In the genomic region with DNA sequence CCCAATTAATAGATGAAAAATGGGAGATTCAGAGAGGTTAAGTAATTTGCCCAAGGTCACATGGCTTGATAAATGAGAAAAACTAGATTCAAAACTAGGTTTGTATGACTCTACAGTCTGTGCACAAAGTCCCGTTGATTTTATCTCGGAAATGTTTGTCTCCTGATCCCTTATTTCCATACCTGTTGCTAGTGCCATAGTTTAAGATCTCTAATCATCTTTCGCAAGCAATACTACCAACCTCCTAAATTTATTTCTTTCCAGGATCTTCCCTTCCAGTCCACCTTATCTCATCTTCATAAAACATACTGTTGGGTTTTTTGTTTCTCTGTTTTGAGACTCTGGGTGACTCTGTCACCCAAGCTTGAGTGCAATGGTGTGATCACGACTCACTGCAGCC, we compare ENCODE assay signal across 27 cellular contexts. TPM values are rescaled to one million over a fixed set of nuclear protein-coding genes. Genes with fewer than 3 reads are reported as not detected.
DNase-seq lines count a peak whose midpoint lies in the region; ATAC-seq, FAIRE-seq and TF ChIP-seq lines count a peak whose summit lies in the region.
"Had no signal": no experiment of that assay in that cellular context is flagged by ENCODE, and none has a peak within 500 bp of the region (broad histone marks: within the 10 kb centered on the region; RNA-seq: fewer than 3 reads in every experiment).

No MANE protein-coding gene starts in this region.

- H3K27me3 ChIP-seq in CD4-positive, alpha-beta T cell (ENCODE audit: control insufficient read depth, insufficient read depth, low read length): no peaks in the 10 kb centered on the region
- H3K27me3 ChIP-seq in Karpas-422 (ENCODE audit: low read length) (no peaks in the 10 kb centered on the region), K562 (ENCODE audit: control insufficient read depth in 2 of 2, insufficient read depth in 2 of 2, low read length in 2 of 2) (no peaks in the 10 kb centered on the region)
- H3K27me3 ChIP-seq: dorsolateral prefrontal cortex, gastrocnemius medialis, hepatocyte, Peyer's patch had no signal

- no peak for TF ChIP-seq RAD21 in K562 (CRISPR knock-in tag; conservative IDR thresholded peaks at IDR 0.05 in 1 of 2, IDR thresholded peaks at IDR 0.05 in 1 of 2)

- FAIRE-seq in K562 (lab: Jason Lieb, UNC): no peak

- H3K36me3 ChIP-seq in Karpas-422 (ENCODE audit: insufficient read depth, low read length): peaks cover 9% of the 10 kb centered on the region; the same call in 1 of the 2 replicates
- peaks cover 40% of the 10 kb centered on the region; the same call in 2 of the 3 replicates for H3K36me3 ChIP-seq in K562 (ENCODE audit: control insufficient read depth, insufficient read depth, low read length)
- H3K36me3 ChIP-seq: gastrocnemius medialis, Peyer's patch had no signal

- intact Hi-C loops in CD4-positive, alpha-beta T cell (cut with DNase I, micrococcal nuclease): loop anchor here (5.0 to 10.0 kb wide), 4 partner anchors 68 to 567 kb away; a partner anchor contains a TSS
- intact Hi-C loops in K562 (cut with micrococcal nuclease): loop anchor here (5.0 to 10.0 kb wide), 4 partner anchors 102 to 565 kb away; a partner anchor contains a TSS

- H3K27ac ChIP-seq in CD4-positive, alpha-beta T cell (ENCODE audit: low read depth, low read length): no peak overlapping the region
- H3K27ac ChIP-seq in Karpas-422 (ENCODE audit: low read length) (no peak overlapping the region), K562 (ENCODE audit: extremely low read depth, low read depth, low read length) (no peak overlapping the region)
- H3K27ac ChIP-seq: dorsolateral prefrontal cortex, gastrocnemius medialis, hepatocyte, Peyer's patch had no signal

- H3K4me1 Mint-ChIP-seq in activated T-cell treated with anti-CD3 and anti-CD28 coated beads, Interleukin-2, amount 50 U/mL, for 24 hours (ENCODE audit: low read depth): peaks cover 56% of the 10 kb centered on the region
- H3K4me1 Mint-ChIP-seq in CD4-positive, alpha-beta T cell (ENCODE audit: low read depth): peaks cover 70% of the 10 kb centered on the region

- H3K9me3 Mint-ChIP-seq in activated T-cell treated with anti-CD3 and anti-CD28 coated beads, Interleukin-2, amount 50 U/mL, for 24 hours: no peaks in the 10 kb centered on the region
- H3K9me3 Mint-ChIP-seq in CD4-positive, alpha-beta T cell: no peaks in the 10 kb centered on the region

- no peak overlapping the region for H3K4me3 Mint-ChIP-seq in activated T-cell treated with anti-CD3 and anti-CD28 coated beads, Interleukin-2, amount 50 U/mL, for 24 hours
- peak overlapping the region; percentile 34 for H3K4me3 Mint-ChIP-seq in CD4-positive, alpha-beta T cell

- H3K9me1 ChIP-seq in K562 (ENCODE audit: control insufficient read depth, insufficient read depth, low read length): no peaks in the 10 kb centered on the region

- H3K4me3 ChIP-seq in Karpas-422 (ENCODE audit: low read length): no peak overlapping the region
- no peak overlapping the region for H3K4me3 ChIP-seq in K562
- H3K4me3 ChIP-seq: gastrocnemius medialis, hepatocyte, Peyer's patch had no signal

- no peaks in the 10 kb centered on the region for H3K9me3 ChIP-seq in CD4-positive, alpha-beta T cell (ENCODE audit: control insufficient read depth, low read length)
- H3K9me3 ChIP-seq in Karpas-422 (ENCODE audit: low read length) (no peaks in the 10 kb centered on the region), K562 (replicated peaks; ENCODE audit: control insufficient read depth, insufficient read depth, low read depth, low read length) (no peaks in the 10 kb centered on the region)
- H3K9me3 ChIP-seq: Caco-2, gastrocnemius medialis, Peyer's patch had no signal

- H3K9ac ChIP-seq in Karpas-422 (ENCODE audit: low read length) (no peak overlapping the region), K562 (ENCODE audit: insufficient read depth in 1 of 2, low read depth in 2 of 2, low read length in 2 of 2) (peak overlapping the region in 1 of 2 experiments; percentile 29; a peak in 1 of 4 replicates)

- 26% methylated on average over 4 of the region's 4 CpGs for WGBS in K562 (ENCODE audit: insufficient coverage, low coverage, missing lambda C conversion rate)

- peaks cover 62% of the 10 kb centered on the region for H3K36me3 Mint-ChIP-seq in activated T-cell treated with anti-CD3 and anti-CD28 coated beads, Interleukin-2, amount 50 U/mL, for 24 hours (ENCODE audit: low read depth)
- H3K36me3 Mint-ChIP-seq in CD4-positive, alpha-beta T cell (ENCODE audit: low read depth): peaks cover 12% of the 10 kb centered on the region

- no peak for TF ChIP-seq EP300 in K562 (IDR thresholded peaks at IDR 0.05; ENCODE audit: low read length)

- POLR2A ChIA-PET in CD4-positive, alpha-beta T cell (lab: Charles Lee): interaction anchor here (1.2 to 1.4 kb wide), 2 partner anchors 19 to 49 kb away, joined by 4 to 6 read pairs; no protein-coding TSS in a partner anchor
- POLR2A ChIA-PET in K562 (lab: Yijun Ruan, JAX): no interaction called here

- H3K4me2 ChIP-seq in Karpas-422 (ENCODE audit: low read depth, low read length, poor library complexity, severe bottlenecking): peak overlapping the region; percentile 13
- peak overlapping the region; percentile 3; the same call in 1 of the 2 replicates for H3K4me2 ChIP-seq in K562 (ENCODE audit: insufficient read depth, low read length)
- H3K4me2 ChIP-seq: hepatocyte had no signal

- no peak for DNase-seq in activated T-cell treated with anti-CD3 and anti-CD28 coated beads, Interleukin-2, amount 50 U/mL, for 24 hours
- DNase-seq in activated T-cell treated with anti-CD3 and anti-CD28 coated beads, Interleukin-2, amount 50 U/mL, for 48 hours: no peak
- DNase-seq in CD4-positive, alpha-beta T cell: no peak
- DNase-seq in Karpas-422 (no peak), K562 (ENCODE audit: extremely low read depth in 1 of 4, low spot score in 3 of 4) (no peak)
- DNase-seq: activated CD4-positive, CD25-positive, alpha-beta regulatory T cell treated with anti-CD3 and anti-CD28 coated beads, Interleukin-2, amount 50 U/mL, for 72 hours; Caco-2; dorsolateral prefrontal cortex; gastrocnemius medialis; GF-D8; HCEC 1CT; left cardiac atrium; NCI-H1048; NCI-H1694 treated with DMSO at 0.1 percent for 48 hours; NCI-H2171; NCI-H524; NK-92 treated with Interleukin-12 subunit alpha and Interleukin-12 subunit beta, amount 100 ng/mL, for 24 hours; nucleus accumbens; Peyer's patch; SIG-M5; stimulated activated naive B cell treated with anti-CD40 and anti-IgM and Interleukin-4, amounts not matched to agents 10 μg/mL and 1 μg/mL and 100 μg/mL, for 72 hours had no signal

- H4K20me1 ChIP-seq in Karpas-422 (ENCODE audit: insufficient read depth, low read depth, low read length) (peaks cover 16% of the 10 kb centered on the region), K562 (replicated peaks; ENCODE audit: control insufficient read depth, insufficient read depth, low read length) (0 out of 2 replicates have a peak, but pooled peaks cover 9% of the 10 kb centered on the region)

- no peak for TF ChIP-seq POLR2A in K562 (conservative IDR thresholded peaks at IDR 0.05)

- BruUV-seq in K562 (replicated peaks; lab: Mats Ljungman, UMichigan): no TSS peak

- H3K79me2 ChIP-seq in Karpas-422 (ENCODE audit: low read length) (peaks cover 76% of the 10 kb centered on the region), K562 (ENCODE audit: control insufficient read depth, insufficient read depth, low read length) (peaks cover 79% of the 10 kb centered on the region)

- H3K4me1 ChIP-seq in Karpas-422 (ENCODE audit: low read length) (peaks cover 38% of the 10 kb centered on the region), K562 (replicated peaks in 1 of 2; ENCODE audit: control insufficient read depth in 2 of 2, insufficient read depth in 2 of 2, low read length in 2 of 2) (peaks cover 7 to 25% of the 10 kb centered on the region in 2 experiments; a peak in 4 of 5 replicates)

- peak overlapping the region; percentile 5 for H3K27ac Mint-ChIP-seq in activated T-cell treated with anti-CD3 and anti-CD28 coated beads, Interleukin-2, amount 50 U/mL, for 24 hours
- H3K27ac Mint-ChIP-seq in CD4-positive, alpha-beta T cell: peak overlapping the region; percentile 31
- H3K27ac Mint-ChIP-seq: activated T-helper 2 cell treated with anti-CD3 and anti-CD28 coated beads, Interferon-gamma antibody, Interleukin-2, Interleukin-4, amounts not matched to agents 10 μg/mL and 5 μg/mL and 100 μg/mL, durations not matched to agents 14 hours and 24 hours and 36 hours; B cell; stimulated activated naive B cell treated with anti-CD40 and anti-IgM and Interleukin-4, amounts not matched to agents 10 μg/mL and 1 μg/mL and 100 μg/mL, for 72 hours had no signal

- no peak for TF ChIP-seq CTCF in CD4-positive, alpha-beta T cell (IDR thresholded peaks at IDR 0.05)
- no peak for TF ChIP-seq CTCF in K562 (IDR thresholded peaks at IDR 0.05 in 2 of 3, conservative IDR thresholded peaks at IDR 0.05 in 1 of 3; ENCODE audit: insufficient read depth in 2 of 3, low read depth in 1 of 3, low read length in 3 of 3)

- no peaks in the 10 kb centered on the region for H3K27me3 Mint-ChIP-seq in activated T-cell treated with anti-CD3 and anti-CD28 coated beads, Interleukin-2, amount 50 U/mL, for 24 hours
- H3K27me3 Mint-ChIP-seq in CD4-positive, alpha-beta T cell: no peaks in the 10 kb centered on the region
- H3K27me3 Mint-ChIP-seq: B cell; stimulated activated naive B cell treated with anti-CD40 and anti-IgM and Interleukin-4, amounts not matched to agents 10 μg/mL and 1 μg/mL and 100 μg/mL, for 72 hours had no signal

- CTCF ChIA-PET in CD4-positive, alpha-beta T cell (lab: Charles Lee): interaction anchor here (1.5 kb wide), 1 partner anchor 20 kb away, joined by 4 read pairs; no protein-coding TSS in a partner anchor
- CTCF ChIA-PET in K562 (lab: Yijun Ruan, JAX; ENCODE audit: low intra/inter-chr PET ratio): no interaction called here

- in situ Hi-C loops in K562 (cut with MboI): no loop called here

- H3K9me2 ChIP-seq in Karpas-422 (replicated peaks; ENCODE audit: insufficient read depth, low read length): no peaks in the 10 kb centered on the region

- H2AFZ ChIP-seq in Karpas-422 (ENCODE audit: low read length) (no peak overlapping the region), K562 (ENCODE audit: low read depth, low read length) (no peak overlapping the region)
- H2AFZ ChIP-seq: hepatocyte had no signal

- no peak for ATAC-seq in CD4-positive, alpha-beta T cell (ENCODE audit: poor library complexity)
- ATAC-seq in K562: no peak
- no peak for ATAC-seq in GM19397 (IDR thresholded peaks at IDR 0.05; ENCODE audit: unreplicated experiment)
- no peak for ATAC-seq in GM19452 (IDR thresholded peaks at IDR 0.05; ENCODE audit: unreplicated experiment)
- ATAC-seq in GM21786 (IDR thresholded peaks at IDR 0.05; ENCODE audit: unreplicated experiment): no peak
- ATAC-seq: gastrocnemius medialis; left cardiac atrium; stimulated activated naive B cell treated with anti-CD40 and anti-IgM and Interleukin-4, amounts not matched to agents 10 μg/mL and 1 μg/mL and 100 μg/mL, for 72 hours had no signal

RNA-seq across cellular contexts. Expression of a gene that starts 2.9 kb away (rescaled TPM):
- total RNA-seq in CD4-positive, alpha-beta T cell: 10 to 100 TPM; 31.5 to 33.3 TPM
- total RNA-seq in Karpas-422 (2014; rRNA removed; shearing (Covaris generic); ENCODE audit: low replicate concordance): 27.1 and 48.7 TPM in 2 replicates
- total RNA-seq in K562 (2011; cell fraction: chromatin; rRNA removed; ENCODE audit: low replicate concordance): 35.5 and 114 TPM in 2 replicates
- 28.3 and 40.7 TPM in 2 replicates for total RNA-seq in K562 (2011; cell fraction: nucleolus; rRNA removed)
- total RNA-seq in K562 (2011; cell fraction: nucleoplasm; rRNA removed): 50.2 and 78.4 TPM in 2 replicates
- total RNA-seq in K562 (2014; rRNA removed) (42.9 and 45.1 TPM in 2 replicates), K562 (2014; rRNA removed; fragmentation: Illumina TruSeq; extraction: Trizol) (60.1 and 62.7 TPM in 2 replicates), K562 (2015; rRNA removed; fragmentation: Illumina TruSeq; extraction: Trizol) (38.8 and 43.4 TPM in 2 replicates), K562 (2021) (33.1 and 36.1 TPM in 2 replicates)
- polyA plus RNA-seq in K562 (2011; rRNA removed) (34.6 and 43.1 TPM in 2 replicates), K562 (2014; fragmentation: Illumina TruSeq; extraction: Trizol) (40.0 and 41.7 TPM in 2 replicates), K562 (2014; fragmentation: Nextera tagmentation; extraction: Ambion mirVana) (10 to 100 TPM; 18.6 to 27.0 TPM), K562 (2014; rRNA removed) (35.0 and 47.6 TPM in 2 replicates)
- 4.3 and 11.8 TPM in 2 replicates for polyA plus RNA-seq in K562 (2011; cell fraction: cytosol; rRNA removed)
- 8.1 and 14.4 TPM in 2 replicates for polyA plus RNA-seq in K562 (2011; cell fraction: nucleus; rRNA removed)
- polyA plus RNA-seq in K562 (2012): 32.9 and 39.1 TPM in 2 replicates
- polyA minus RNA-seq in K562 (2011; rRNA and poly(A)+ RNA removed): 22.4 and 29.2 TPM in 2 replicates
- polyA minus RNA-seq in K562 (2011; cell fraction: cytosol; rRNA and poly(A)+ RNA removed): 8.5 and 10.3 TPM in 2 replicates
- polyA minus RNA-seq in K562 (2011; cell fraction: nucleus; rRNA and poly(A)+ RNA removed): 12.5 and 20.1 TPM in 2 replicates

RNA-seq across cellular contexts. Expression of a gene that starts 49.6 kb away (rescaled TPM):
- total RNA-seq in CD4-positive, alpha-beta T cell: 10 to 100 TPM; 17.6 to 20.3 TPM
- total RNA-seq in Karpas-422 (2014; rRNA removed; shearing (Covaris generic); ENCODE audit: low replicate concordance): 10.3 and 12.6 TPM in 2 replicates
- total RNA-seq in K562 (2011; cell fraction: chromatin; rRNA removed; ENCODE audit: low replicate concordance): 23.8 and 53.6 TPM in 2 replicates
- 16.1 and 17.7 TPM in 2 replicates for total RNA-seq in K562 (2011; cell fraction: nucleolus; rRNA removed)
- 25.6 and 35.3 TPM in 2 replicates for total RNA-seq in K562 (2011; cell fraction: nucleoplasm; rRNA removed)
- total RNA-seq in K562 (2014; rRNA removed): 34.0 and 35.6 TPM in 2 replicates
- total RNA-seq in K562 (2014; rRNA removed; fragmentation: Illumina TruSeq; extraction: Trizol): 33.4 and 36.6 TPM in 2 replicates
- 33.0 and 35.2 TPM in 2 replicates for total RNA-seq in K562 (2015; rRNA removed; fragmentation: Illumina TruSeq; extraction: Trizol)
- total RNA-seq in K562 (2021): 17.5 and 19.3 TPM in 2 replicates
- 35.0 and 36.0 TPM in 2 replicates for polyA plus RNA-seq in K562 (2011; rRNA removed)
- polyA plus RNA-seq in K562 (2011; cell fraction: cytosol; rRNA removed): 15.8 and 21.0 TPM in 2 replicates
- 26.4 and 38.1 TPM in 2 replicates for polyA plus RNA-seq in K562 (2011; cell fraction: nucleus; rRNA removed)
- 23.7 and 24.2 TPM in 2 replicates for polyA plus RNA-seq in K562 (2012)
- polyA plus RNA-seq in K562 (2014; fragmentation: Illumina TruSeq; extraction: Trizol): 36.9 and 44.8 TPM in 2 replicates
- 10 to 100 TPM; 10.7 to 11.1 TPM for polyA plus RNA-seq in K562 (2014; fragmentation: Nextera tagmentation; extraction: Ambion mirVana)
- polyA plus RNA-seq in K562 (2014; rRNA removed): 28.5 and 29.5 TPM in 2 replicates
- 27.3 and 37.1 TPM in 2 replicates for polyA minus RNA-seq in K562 (2011; rRNA and poly(A)+ RNA removed)
- polyA minus RNA-seq in K562 (2011; cell fraction: cytosol; rRNA and poly(A)+ RNA removed): 10.5 and 11.0 TPM in 2 replicates
- polyA minus RNA-seq in K562 (2011; cell fraction: nucleus; rRNA and poly(A)+ RNA removed): 12.9 and 25.1 TPM in 2 replicates
